ENCODE assay signal across 10 cellular contexts in genomic region chr5:173733831-173734491, GRCh38.
DNase-seq lines count a peak whose midpoint lies in the region; ATAC-seq and TF ChIP-seq lines count a peak whose summit lies in the region.
"Had no signal": no experiment of that assay in that cellular context is flagged by ENCODE, and none has a peak within 500 bp of the region (broad histone marks: within the 10 kb centered on the region; RNA-seq: fewer than 3 reads in every experiment).

No MANE protein-coding gene starts in this region.

- no peak overlapping the region for H2AFZ ChIP-seq in SU-DHL-6 (ENCODE audit: low read depth, low read length, severe bottlenecking)

- H3K9ac ChIP-seq in SU-DHL-6 (ENCODE audit: low read length) = peak overlapping the region; percentile 52

- H3K9me3 Mint-ChIP-seq in activated naive CD8-positive, alpha-beta T cell treated with anti-CD3 and anti-CD28 coated beads for 36 hours = no peaks in the 10 kb centered on the region

- peak overlapping the region; percentile 65 for H3K4me2 ChIP-seq in SU-DHL-6 (ENCODE audit: low read depth, low read length, poor library complexity, severe bottlenecking)

- H3K27me3 Mint-ChIP-seq in activated naive CD8-positive, alpha-beta T cell treated with anti-CD3 and anti-CD28 coated beads for 36 hours = no peaks in the 10 kb centered on the region

- no peaks in the 10 kb centered on the region for H3K36me3 ChIP-seq in SU-DHL-6 (ENCODE audit: low read length)

- no peak overlapping the region for H3K4me3 ChIP-seq in SU-DHL-6 (ENCODE audit: insufficient read depth, low read length, poor library complexity, severe bottlenecking)

- no peaks in the 10 kb centered on the region for H3K9me3 ChIP-seq in SU-DHL-6 (ENCODE audit: insufficient read depth, low read length)

- H3K27me3 ChIP-seq in SU-DHL-6 (ENCODE audit: low read length) = no peaks in the 10 kb centered on the region

- H3K27ac ChIP-seq in SU-DHL-6 (ENCODE audit: low read depth, low read length) = peak overlapping the region; percentile 97

- ATAC-seq in GM19324 (IDR thresholded peaks at IDR 0.05; ENCODE audit: low FRiP score, unreplicated experiment) = peak; percentile 77
- ATAC-seq in HG02938 (IDR thresholded peaks at IDR 0.05; ENCODE audit: unreplicated experiment) = peak; percentile 41

- TF ChIP-seq CTCF in SU-DHL-6 (IDR thresholded peaks at IDR 0.05; ENCODE audit: insufficient read depth, low read length, poor library complexity, severe bottlenecking) = peak; percentile 5

- H3K79me2 ChIP-seq in SU-DHL-6 (ENCODE audit: insufficient read depth, low read length) = no peaks in the 10 kb centered on the region

- peaks cover 38% of the 10 kb centered on the region for H3F3A ChIP-seq in SU-DHL-6 (ENCODE audit: insufficient read depth)

- no peaks in the 10 kb centered on the region for H3K4me1 Mint-ChIP-seq in activated naive CD8-positive, alpha-beta T cell treated with anti-CD3 and anti-CD28 coated beads for 36 hours

- H3K4me3 Mint-ChIP-seq in activated naive CD8-positive, alpha-beta T cell treated with anti-CD3 and anti-CD28 coated beads for 36 hours = no peak overlapping the region

- no peaks in the 10 kb centered on the region for H3K36me3 Mint-ChIP-seq in activated naive CD8-positive, alpha-beta T cell treated with anti-CD3 and anti-CD28 coated beads for 36 hours

- H3K27ac Mint-ChIP-seq in activated naive CD8-positive, alpha-beta T cell treated with anti-CD3 and anti-CD28 coated beads for 36 hours = no peak overlapping the region

- DNase-seq in DMS53 (lab: John Stamatoyannopoulos, UW) = peak; percentile 89
- DNase-seq in stimulated activated CD4-positive, alpha-beta T cell treated with anti-CD3 and anti-CD28 coated beads, Interleukin-15, amount 100 ng/mL, for 24 hours = no peak
- no peak for DNase-seq in SIG-M5 (lab: John Stamatoyannopoulos, UW)
- DNase-seq in activated naive CD8-positive, alpha-beta T cell treated with anti-CD3 and anti-CD28 coated beads for 36 hours = no peak
- no peak for DNase-seq in KG1 (lab: John Stamatoyannopoulos, UW)
- DNase-seq: activated gamma-delta T cell treated with Interleukin-2 at 50 U/mL for 16 hours; effector CD8-positive, alpha-beta T cell had no signal

- no peaks in the 10 kb centered on the region for H4K20me1 ChIP-seq in SU-DHL-6 (ENCODE audit: low read depth, low read length)

- H3K9me2 ChIP-seq in SU-DHL-6 (replicated peaks; ENCODE audit: insufficient read depth, low read length) = no peaks in the 10 kb centered on the region
